ENCODE assay signal across 8 cellular contexts in the genomic region with DNA sequence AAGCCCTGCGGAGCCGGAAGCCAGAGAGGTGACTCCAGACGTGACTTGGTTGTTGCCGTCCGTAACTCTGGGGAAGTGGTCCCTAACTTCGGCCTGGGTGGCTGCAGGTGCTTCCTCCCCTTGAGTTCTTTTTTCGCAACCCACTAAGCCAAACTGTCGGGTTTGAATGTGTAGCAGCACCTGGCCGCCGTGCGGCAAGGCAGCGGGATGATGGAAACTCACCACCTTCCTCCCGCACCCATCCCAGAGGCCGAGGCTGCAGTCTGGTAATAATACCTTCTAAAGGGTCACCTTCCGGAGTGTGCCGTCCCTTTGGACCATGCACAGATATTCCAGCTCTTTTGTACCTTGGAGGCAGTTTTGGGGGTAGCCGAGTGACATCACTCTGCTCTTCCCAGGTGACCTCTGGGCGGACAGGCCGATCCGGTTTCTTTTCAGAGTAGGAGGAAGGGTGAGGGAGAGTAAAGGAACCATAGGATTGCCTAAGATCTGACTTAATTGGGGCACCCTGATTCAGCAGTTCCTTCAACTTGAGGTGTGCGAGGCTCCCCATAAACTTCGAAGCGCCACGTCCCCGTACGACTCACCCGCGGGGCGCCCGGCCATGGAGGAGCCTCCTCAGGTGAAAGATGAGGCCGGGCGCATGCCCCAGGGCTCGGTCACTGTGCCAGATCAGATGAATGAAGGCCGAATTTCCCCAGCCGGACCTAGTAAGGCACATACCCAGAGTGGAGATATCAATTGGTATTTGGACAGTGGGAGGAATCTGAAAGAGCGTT. TPM values are rescaled to one million over a fixed set of nuclear protein-coding genes. Genes with fewer than 3 reads are reported as not detected.
DNase-seq lines count a peak whose midpoint lies in the region; TF ChIP-seq lines count a peak whose summit lies in the region.

No MANE protein-coding gene starts in this region.

- peak overlapping the region; percentile 90 to 95 for H3K4me3 ChIP-seq in duodenal mucosa (ENCODE audit: low read depth in 1 of 2, low read length in 2 of 2)
- peak overlapping the region; percentile 80 for H3K4me3 ChIP-seq in osteoblast (ENCODE audit: insufficient read depth, low read length)

- H3K27me3 ChIP-seq in duodenal mucosa (ENCODE audit: control insufficient read depth in 1 of 2, insufficient read depth in 2 of 2, low read length in 2 of 2) (peaks cover 0 to 11% of the 10 kb centered on the region in 2 donors), osteoblast (ENCODE audit: insufficient read depth, low read length) (peaks cover 3% of the 10 kb centered on the region)

- H3K36me3 Mint-ChIP-seq in activated CD4-positive, alpha-beta T cell treated with anti-CD3 and anti-CD28 coated beads, Interleukin-2, amount 10 ng/mL, durations not matched to agents 7 days and 5 days (ENCODE audit: low read depth), result no peaks in the 10 kb centered on the region

- H3K4me1 ChIP-seq in duodenal mucosa (ENCODE audit: control insufficient read depth in 1 of 2, insufficient read depth in 2 of 2, low read length in 2 of 2), result peaks cover 0 to 14% of the 10 kb centered on the region in 2 donors
- peaks cover 9% of the 10 kb centered on the region for H3K4me1 ChIP-seq in osteoblast (ENCODE audit: insufficient read depth, low read length)

- H3K27ac ChIP-seq in duodenal mucosa (ENCODE audit: low read depth, low read length) (peak overlapping the region; percentile 50), osteoblast (ENCODE audit: low read depth, low read length) (no peak overlapping the region)

- H3K4me3 Mint-ChIP-seq in activated CD4-positive, alpha-beta T cell treated with anti-CD3 and anti-CD28 coated beads, Interleukin-2, amount 10 ng/mL, durations not matched to agents 7 days and 5 days, result peak overlapping the region; percentile 59

- H3K9me3 ChIP-seq in duodenal mucosa (ENCODE audit: control insufficient read depth in 1 of 2, low read length in 2 of 2) (no peaks in the 10 kb centered on the region), osteoblast (ENCODE audit: low read depth, low read length) (no peaks in the 10 kb centered on the region)

- H3K9ac ChIP-seq in duodenal mucosa (ENCODE audit: low read depth in 1 of 2, low read length in 2 of 2), result peak overlapping the region; percentile 67 to 69

- H2AFZ ChIP-seq in osteoblast (ENCODE audit: low read length), result peak overlapping the region; percentile 72

- H3K4me2 ChIP-seq in osteoblast (ENCODE audit: insufficient read depth, low read length), result peak overlapping the region; percentile 84

- no peaks in the 10 kb centered on the region for H3K79me2 ChIP-seq in osteoblast (ENCODE audit: insufficient read depth, low read length)

- POLR2A ChIA-PET in activated CD4-positive, alpha-beta T cell treated with anti-CD3 and anti-CD28 coated beads, Interleukin-2, amount 10 ng/mL, durations not matched to agents 7 days and 5 days (lab: Charles Lee), result no interaction called here

- H3K9me3 Mint-ChIP-seq in activated CD4-positive, alpha-beta T cell treated with anti-CD3 and anti-CD28 coated beads, Interleukin-2, amount 10 ng/mL, durations not matched to agents 7 days and 5 days, result no peaks in the 10 kb centered on the region

- H3K27me3 Mint-ChIP-seq in activated CD4-positive, alpha-beta T cell treated with anti-CD3 and anti-CD28 coated beads, Interleukin-2, amount 10 ng/mL, durations not matched to agents 7 days and 5 days, result peaks cover 57% of the 10 kb centered on the region

- CTCF ChIA-PET in activated CD4-positive, alpha-beta T cell treated with anti-CD3 and anti-CD28 coated beads, Interleukin-2, amount 10 ng/mL, durations not matched to agents 7 days and 5 days (lab: Charles Lee), result no interaction called here

- TF ChIP-seq CTCF in osteoblast (IDR thresholded peaks at IDR 0.05; ENCODE audit: extremely low read depth, low read depth, low read length), result no peak

- no peak overlapping the region for H3K27ac Mint-ChIP-seq in activated CD4-positive, alpha-beta T cell treated with anti-CD3 and anti-CD28 coated beads, Interleukin-2, amount 10 ng/mL, durations not matched to agents 7 days and 5 days

- DNase-seq in activated CD4-positive, alpha-beta T cell treated with anti-CD3 and anti-CD28 coated beads, Interleukin-2, amount 10 ng/mL, durations not matched to agents 7 days and 5 days, result no peak
- no peak for DNase-seq in activated CD4-positive, alpha-beta T cell treated with anti-CD3 and anti-CD28 coated beads for 1 hour
- DNase-seq in HPDE6-E6E7 (ENCODE audit: extremely low spot score) (peak; percentile 29), osteoblast (ENCODE audit: insufficient read length, low spot score, missing footprints) (no peak), NCI-H1048 (lab: John Stamatoyannopoulos, UW) (no peak), A172 (ENCODE audit: low spot score) (no peak)
- no peak for DNase-seq in activated effector memory CD4-positive, alpha-beta T cell treated with Interleukin-2 at 50 U/mL for 16 hours

- peaks cover 5% of the 10 kb centered on the region for H4K20me1 ChIP-seq in osteoblast (ENCODE audit: insufficient read depth, low read length)

- H3K36me3 ChIP-seq in duodenal mucosa (ENCODE audit: control insufficient read depth in 1 of 2, insufficient read depth in 2 of 2, low read length in 2 of 2) (peaks cover 0 to 9% of the 10 kb centered on the region in 2 donors), osteoblast (ENCODE audit: insufficient read depth, low read length) (no peaks in the 10 kb centered on the region)

- H3K4me1 Mint-ChIP-seq in activated CD4-positive, alpha-beta T cell treated with anti-CD3 and anti-CD28 coated beads, Interleukin-2, amount 10 ng/mL, durations not matched to agents 7 days and 5 days, result peaks cover 3% of the 10 kb centered on the region

RNA-seq across cellular contexts. Expression of a gene that starts 1.0 kb away (rescaled TPM):
- under 1 TPM; 0.67 to 0.77 TPM for total RNA-seq in activated CD4-positive, alpha-beta T cell treated with anti-CD3 and anti-CD28 coated beads, Interleukin-2, amount 10 ng/mL, durations not matched to agents 7 days and 5 days
- 3.6 and 4.7 TPM in 2 replicates for total RNA-seq in osteoblast
- 3.5 and 4.3 TPM in 2 replicates for total RNA-seq in A172 (2014; rRNA removed; shearing (Covaris generic))
